ENCODE assay signal across 7 cellular contexts in genomic region chr19:47036233-47036651, GRCh38. TPM values are rescaled to one million over a fixed set of nuclear protein-coding genes. Genes with fewer than 3 reads are reported as not detected.
DNase-seq lines count a peak whose midpoint lies in the region; ATAC-seq, FAIRE-seq and TF ChIP-seq lines count a peak whose summit lies in the region.

No MANE protein-coding gene starts in this region.

- H3K4me1 ChIP-seq in K562 (replicated peaks in 1 of 2; ENCODE audit: control insufficient read depth in 2 of 2, insufficient read depth in 2 of 2, low read length in 2 of 2) (peaks cover 0 to 39% of the 10 kb centered on the region in 2 experiments; a peak in 2 of 5 replicates), liver (ENCODE audit: control insufficient read depth in 4 of 4, insufficient read depth in 4 of 4, low read length in 3 of 4) (peaks cover 3 to 13% (median 8%) of the 10 kb centered on the region in 4 donors), upper lobe of left lung (peaks cover 13 to 17% (median 17%) of the 10 kb centered on the region in 4 donors)

- peak; percentile 44 for FAIRE-seq in K562 (lab: Jason Lieb, UNC)

- TSS peak; percentile 77 for BruUV-seq in K562 (replicated peaks; lab: Mats Ljungman, UMichigan)

- peak overlapping the region; percentile 95 for H2AFZ ChIP-seq in K562 (ENCODE audit: low read depth, low read length)

- H3K79me2 ChIP-seq in K562 (ENCODE audit: control insufficient read depth, insufficient read depth, low read length): no peaks in the 10 kb centered on the region

- H3K27ac ChIP-seq in K562 (ENCODE audit: extremely low read depth, low read depth, low read length) (peak overlapping the region; percentile 68), liver (ENCODE audit: low read depth in 1 of 2, low read length in 2 of 2) (no peak overlapping the region), upper lobe of left lung (peak overlapping the region in 2 of 4 donors; percentile 24 to 70)

- ATAC-seq in K562: peak; percentile 61
- ATAC-seq in upper lobe of left lung (ENCODE audit: low FRiP score in 2 of 2): peak; percentile 43 to 59
- no peak for ATAC-seq in GM21825 (IDR thresholded peaks at IDR 0.05; ENCODE audit: unreplicated experiment)
- ATAC-seq in HG03025 (IDR thresholded peaks at IDR 0.05; ENCODE audit: low FRiP score, unreplicated experiment): no peak

- TF ChIP-seq POLR2A in K562 (conservative IDR thresholded peaks at IDR 0.05) (no peak), upper lobe of left lung (IDR thresholded peaks at IDR 0.05) (no peak)

- H3K36me3 ChIP-seq in H7 (replicated peaks; ENCODE audit: control insufficient read depth, insufficient read depth, low read length) (no peaks in the 10 kb centered on the region), K562 (ENCODE audit: control insufficient read depth, insufficient read depth, low read length) (no peaks in the 10 kb centered on the region), liver (ENCODE audit: control insufficient read depth in 4 of 4, insufficient read depth in 3 of 4, low read depth in 1 of 4, low read length in 3 of 4) (no peaks in the 10 kb centered on the region), upper lobe of left lung (no peaks in the 10 kb centered on the region)

- WGBS in K562 (ENCODE audit: insufficient coverage, low coverage, missing lambda C conversion rate): 10% methylated on average over 18 of the region's 18 CpGs
- 31% methylated on average over 18 of the region's 18 CpGs for WGBS in liver
- 20 to 21% methylated on average over 17 to 18 of the region's 18 CpGs for WGBS in upper lobe of left lung, 2 donors

- H3K4me3 ChIP-seq in H7 (ENCODE audit: insufficient read depth, low read depth, low read length) (peak overlapping the region; percentile 40), K562 (peak overlapping the region; percentile 47), liver (ENCODE audit: low read depth in 1 of 3, low read length in 3 of 3) (peak overlapping the region in 2 of 3 donors; percentile 39 to 51), upper lobe of left lung (peak overlapping the region in 3 of 4 donors; percentile 36 to 48 (median 44))

- no peak for DNase-seq in H7
- peak; percentile 67 for DNase-seq in NCI-H2227 treated with DMSO at 0.1 percent for 48 hours (lab: John Stamatoyannopoulos, UW)
- peak in 1 of 4 experiments; percentile 63 for DNase-seq in K562 (ENCODE audit: extremely low read depth in 1 of 4, low spot score in 3 of 4)
- DNase-seq in upper lobe of left lung: peak; percentile 43 to 87

- H3K27me3 ChIP-seq in H7 (ENCODE audit: control insufficient read depth, insufficient read depth, low read length): peaks cover 2% of the 10 kb centered on the region; the same call in 1 of the 2 replicates
- no peaks in the 10 kb centered on the region for H3K27me3 ChIP-seq in K562 (ENCODE audit: control insufficient read depth in 2 of 2, insufficient read depth in 2 of 2, low read length in 2 of 2)
- H3K27me3 ChIP-seq in liver (ENCODE audit: control insufficient read depth in 4 of 4, insufficient read depth in 4 of 4, low read length in 3 of 4): no peaks in the 10 kb centered on the region
- H3K27me3 ChIP-seq in upper lobe of left lung: peaks cover 0 to 5% (median 0%) of the 10 kb centered on the region in 4 donors

- POLR2A ChIA-PET in K562 (lab: Yijun Ruan, JAX): interaction anchor here (0.5 to 1.3 kb wide), 4 partner anchors 9 to 110 kb away, joined by 3 to 4 read pairs (median 4); no protein-coding TSS in a partner anchor

- H3K9me1 ChIP-seq in K562 (ENCODE audit: control insufficient read depth, insufficient read depth, low read length): no peaks in the 10 kb centered on the region

- peak overlapping the region; percentile 85 for H3K4me2 ChIP-seq in K562 (ENCODE audit: insufficient read depth, low read length)

- TF ChIP-seq RAD21 in K562 (CRISPR knock-in tag; conservative IDR thresholded peaks at IDR 0.05 in 1 of 2, IDR thresholded peaks at IDR 0.05 in 1 of 2): no peak
- TF ChIP-seq RAD21 in liver (IDR thresholded peaks at IDR 0.05): no peak

- TF ChIP-seq EP300 in K562 (IDR thresholded peaks at IDR 0.05; ENCODE audit: low read length): no peak
- TF ChIP-seq EP300 in upper lobe of left lung (IDR thresholded peaks at IDR 0.05): no peak

- TF ChIP-seq CTCF in K562 (IDR thresholded peaks at IDR 0.05 in 2 of 3, conservative IDR thresholded peaks at IDR 0.05 in 1 of 3; ENCODE audit: insufficient read depth in 2 of 3, low read depth in 1 of 3, low read length in 3 of 3) (no peak), liver (IDR thresholded peaks at IDR 0.05; ENCODE audit: low read depth, low read length, missing input control) (no peak), upper lobe of left lung (IDR thresholded peaks at IDR 0.05) (no peak)

- H4K20me1 ChIP-seq in K562 (replicated peaks; ENCODE audit: control insufficient read depth, insufficient read depth, low read length): peaks cover 4% of the 10 kb centered on the region; the same call in 1 of the 2 replicates

- intact Hi-C loops in K562 (cut with micrococcal nuclease): loop anchor here (1.0 kb wide), 1 partner anchor 89 kb away; no protein-coding TSS in a partner anchor

- in situ Hi-C loops in K562 (cut with MboI): no loop called here

- CTCF ChIA-PET in K562 (lab: Yijun Ruan, JAX; ENCODE audit: low intra/inter-chr PET ratio): interaction anchor here (0.6 kb wide), 2 partner anchors 212 to 757 kb away, joined by 3 read pairs; no protein-coding TSS in a partner anchor

- H3K9me3 ChIP-seq in K562 (replicated peaks; ENCODE audit: control insufficient read depth, insufficient read depth, low read depth, low read length) (no peaks in the 10 kb centered on the region), liver (ENCODE audit: control insufficient read depth in 4 of 4, low read length in 3 of 4) (no peaks in the 10 kb centered on the region), upper lobe of left lung (no peaks in the 10 kb centered on the region)

- peak overlapping the region; percentile 60 to 88 for H3K9ac ChIP-seq in K562 (ENCODE audit: insufficient read depth in 1 of 2, low read depth in 2 of 2, low read length in 2 of 2)
- peak overlapping the region; percentile 1 to 72 for H3K9ac ChIP-seq in liver (ENCODE audit: low read depth in 1 of 2, low read length in 2 of 2)

TF ChIP-seq in K562, 482 proteins besides CTCF, POLR2A, EP300 and RAD21 (continues in another document):
- TF ChIP-seq FOXA3 (CRISPR knock-in tag; conservative IDR thresholded peaks at IDR 0.05 in 1 of 2, IDR thresholded peaks at IDR 0.05 in 1 of 2) (peak in 1 of 2 experiments; percentile 58; a peak in 1 of 4 replicates), TCF7L2 (IDR thresholded peaks at IDR 0.05; ENCODE audit: low read depth, low read length) (0 out of 2 replicates have a peak, but pooled peaks have one; percentile 2)

TF ChIP-seq in liver, 16 proteins besides CTCF, POLR2A, EP300 and RAD21 (continues in another document):
- TF ChIP-seq HNF4G (IDR thresholded peaks at IDR 0.05): no peak
- TF ChIP-seq NR2F2 (IDR thresholded peaks at IDR 0.05): no peak
- no peak for TF ChIP-seq ATF3 (IDR thresholded peaks at IDR 0.05)
- no peak for TF ChIP-seq JUND (IDR thresholded peaks at IDR 0.05)

RNA-seq across cellular contexts. Expression of gene TMEM160, which starts 12.2 kb away (rescaled TPM):
- total RNA-seq in H7 (2014; rRNA removed; shearing (Covaris generic)): 127 and 173 TPM in 2 replicates
- 1.5 and 6.1 TPM in 2 replicates for total RNA-seq in K562 (2011; cell fraction: chromatin; rRNA removed; ENCODE audit: low replicate concordance)
- 30.7 and 31.5 TPM in 2 replicates for total RNA-seq in K562 (2011; cell fraction: nucleolus; rRNA removed)
- total RNA-seq in K562 (2011; cell fraction: nucleoplasm; rRNA removed): 10.5 and 11.2 TPM in 2 replicates
- total RNA-seq in K562 (2014; rRNA removed): 95.2 and 166 TPM in 2 replicates
- 0.64 and 2.4 TPM in 2 replicates for total RNA-seq in K562 (2014; rRNA removed; fragmentation: Illumina TruSeq; extraction: Trizol)
- total RNA-seq in K562 (2015; rRNA removed; fragmentation: Illumina TruSeq; extraction: Trizol): 2.4 and 4.4 TPM in 2 replicates
- total RNA-seq in K562 (2021): 77.6 and 79.5 TPM in 2 replicates
- 8.7 and 14.0 TPM in 2 replicates for polyA plus RNA-seq in K562 (2011; rRNA removed)
- 44.0 and 160 TPM in 2 replicates for polyA plus RNA-seq in K562 (2011; cell fraction: cytosol; rRNA removed)
- polyA plus RNA-seq in K562 (2011; cell fraction: nucleus; rRNA removed): 12.9 and 22.9 TPM in 2 replicates
- polyA plus RNA-seq in K562 (2012): 30.2 and 35.3 TPM in 2 replicates
- polyA plus RNA-seq in K562 (2014; fragmentation: Illumina TruSeq; extraction: Trizol): 1.4 TPM in 1 of 2 replicates, not detected in the other
- under 1 TPM; 0.10 to 0.25 TPM for polyA plus RNA-seq in K562 (2014; fragmentation: Nextera tagmentation; extraction: Ambion mirVana)
- polyA plus RNA-seq in K562 (2014; rRNA removed): 85.9 and 90.7 TPM in 2 replicates
- polyA minus RNA-seq in K562 (2011; rRNA and poly(A)+ RNA removed): 0.69 and 0.74 TPM in 2 replicates
- polyA minus RNA-seq in K562 (2011; cell fraction: cytosol; rRNA and poly(A)+ RNA removed): 9.9 and 19.5 TPM in 2 replicates
- polyA minus RNA-seq in K562 (2011; cell fraction: nucleus; rRNA and poly(A)+ RNA removed): 7.0 and 7.9 TPM in 2 replicates
- 10 to 100 TPM; 11.5 to 12.4 TPM for total RNA-seq in liver
- polyA plus RNA-seq in liver: 10 to 100 TPM; 32.1 to 49.2 TPM
- 10 to 100 TPM; 11.5 to 82.8 (median 49.4) TPM for total RNA-seq in upper lobe of left lung

RNA-seq across cellular contexts. Expression of gene NPAS1, which starts 16.6 kb away (rescaled TPM):
- total RNA-seq in H7 (2014; rRNA removed; shearing (Covaris generic)): 3.2 and 6.1 TPM in 2 replicates
- 1.2 and 8.1 TPM in 2 replicates for total RNA-seq in K562 (2011; cell fraction: chromatin; rRNA removed; ENCODE audit: low replicate concordance)
- total RNA-seq in K562 (2011; cell fraction: nucleolus; rRNA removed): 4.9 and 6.5 TPM in 2 replicates
- total RNA-seq in K562 (2011; cell fraction: nucleoplasm; rRNA removed): 2.3 and 3.4 TPM in 2 replicates
- total RNA-seq in K562 (2014; rRNA removed) (1.2 and 2.0 TPM in 2 replicates), K562 (2014; rRNA removed; fragmentation: Illumina TruSeq; extraction: Trizol) (0.13 and 0.58 TPM in 2 replicates), K562 (2015; rRNA removed; fragmentation: Illumina TruSeq; extraction: Trizol) (2.5 and 2.9 TPM in 2 replicates), K562 (2021) (5.2 and 5.3 TPM in 2 replicates), liver (not detected), upper lobe of left lung (10 to 100 TPM in 1 of 6 donors, 1 to 10 TPM in 3, under 1 TPM in 1, not detected in 1; 0.30 to 13.6 (median 1.1) TPM)
- polyA plus RNA-seq in K562 (2011; rRNA removed) (1.6 and 2.4 TPM in 2 replicates), K562 (2014; fragmentation: Illumina TruSeq; extraction: Trizol) (1.2 and 3.2 TPM in 2 replicates), K562 (2014; fragmentation: Nextera tagmentation; extraction: Ambion mirVana) (not detected), K562 (2014; rRNA removed) (3.0 and 4.6 TPM in 2 replicates), liver (under 1 TPM in 1 of 2 donors, not detected in 1; 0.22 TPM)
- polyA plus RNA-seq in K562 (2011; cell fraction: cytosol; rRNA removed): 3.2 and 9.4 TPM in 2 replicates
- 6.0 and 12.1 TPM in 2 replicates for polyA plus RNA-seq in K562 (2011; cell fraction: nucleus; rRNA removed)
- 6.3 and 16.7 TPM in 2 replicates for polyA plus RNA-seq in K562 (2012)
- polyA minus RNA-seq in K562 (2011; rRNA and poly(A)+ RNA removed): 0.39 and 0.77 TPM in 2 replicates
- polyA minus RNA-seq in K562 (2011; cell fraction: cytosol; rRNA and poly(A)+ RNA removed): 2.5 and 3.5 TPM in 2 replicates
- polyA minus RNA-seq in K562 (2011; cell fraction: nucleus; rRNA and poly(A)+ RNA removed): 2.0 and 2.9 TPM in 2 replicates

Comparison
In these comparisons a context has a peak if more than half of its experiments do, and no peak if none do; other contexts are left out.
1. ATAC-seq: peak in K562 (single experiment) and upper lobe of left lung (2 of 2); none in GM21825 (single experiment) and HG03025 (single experiment).
2. Peak in every context shown above with its lines, with median percentiles within 50 percentile points of each other: H3K4me3 ChIP-seq.